16 cellular contexts compared by ENCODE assay signal in the genomic region with DNA sequence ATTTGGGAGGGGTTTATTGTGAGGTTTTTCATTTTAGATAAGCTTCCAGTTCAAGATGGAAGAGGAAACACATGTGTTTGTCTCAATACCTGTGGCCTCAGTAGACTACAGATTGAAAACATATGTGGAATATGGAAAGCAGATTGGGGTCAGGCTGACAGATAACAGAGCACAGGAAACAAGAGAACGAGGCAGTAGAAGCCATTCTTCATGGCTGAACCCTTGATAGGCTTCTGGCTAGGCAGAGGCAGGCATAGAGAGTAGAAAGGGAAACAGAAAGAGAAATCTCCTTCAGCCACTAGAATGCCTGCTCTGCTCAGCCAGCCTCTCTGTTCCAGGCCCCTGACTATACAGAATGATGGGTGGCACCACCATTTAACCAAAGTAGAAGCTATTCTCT.
A peak's percentile ranks its signal among the peaks of the same experiment; 100 is the strongest.
DNase-seq lines count a peak whose midpoint lies in the region; ATAC-seq and TF ChIP-seq lines count a peak whose summit lies in the region.
"Had no signal": no experiment of that assay in that cellular context is flagged by ENCODE, and none has a peak within 500 bp of the region (broad histone marks: within the 10 kb centered on the region; RNA-seq: fewer than 3 reads in every experiment).

No MANE protein-coding gene starts in this region.

- H3K27ac ChIP-seq in mammary epithelial cell (ENCODE audit: insufficient read depth, low read depth, low read length), result no peak overlapping the region
- H3K27ac ChIP-seq: 22Rv1, KMS-11, Peyer's patch, VCaP had no signal

- ATAC-seq in HG02571 (IDR thresholded peaks at IDR 0.05; ENCODE audit: unreplicated experiment) (peak; percentile 99), HG03280 (IDR thresholded peaks at IDR 0.05; ENCODE audit: unreplicated experiment) (peak; percentile 97)
- ATAC-seq in stimulated activated memory B cell treated with anti-CD40 and anti-IgM and Interleukin-4, amounts not matched to agents 10 μg/mL and 1 μg/mL and 100 μg/mL, for 72 hours, result no peak
- ATAC-seq: activated T-cell treated with anti-CD3 and anti-CD28 coated beads, Interleukin-2, amount 50 U/mL, for 72 hours; right cardiac atrium had no signal

- intact Hi-C loops in MCF 10A (cut with micrococcal nuclease) (no loop called here), mammary epithelial cell (cut with micrococcal nuclease) (no loop called here)

- no peak overlapping the region for H3K4me2 ChIP-seq in mammary epithelial cell (ENCODE audit: insufficient read depth, low read depth, low read length)
- H3K4me2 ChIP-seq: KMS-11 had no signal

- H3K9ac ChIP-seq in mammary epithelial cell (ENCODE audit: insufficient read depth, low read length), result no peak overlapping the region
- H3K9ac ChIP-seq: KMS-11 had no signal

- DNase-seq in MCF 10A (ENCODE audit: unreplicated experiment) (no peak), mammary epithelial cell (no peak), mesothelial cell of epicardium (ENCODE audit: low spot score in 2 of 2, unreplicated experiment in 2 of 2) (no peak), HCEC 1CT (no peak), kidney tubule cell (ENCODE audit: low spot score) (no peak)
- DNase-seq: activated T-cell treated with anti-CD3 and anti-CD28 coated beads, Interleukin-2, amount 50 U/mL, for 72 hours; DMS79 treated with DMSO at 0.1 percent for 48 hours; Peyer's patch had no signal

- dilution Hi-C loops in mammary epithelial cell (cut with HindIII; ENCODE audit: low sequenced_read_pairs), result loop anchor here (25.0 kb wide), 1 partner anchor 134 kb away; no protein-coding TSS in a partner anchor

- H3K27ac Mint-ChIP-seq in MCF 10A (ENCODE audit: low read depth, unreplicated experiment) (peak overlapping the region; percentile 33), mesothelial cell of epicardium (peak overlapping the region; percentile 55)
- no peak overlapping the region for H3K27ac Mint-ChIP-seq in stimulated activated memory B cell treated with anti-CD40 and anti-IgM and Interleukin-4, amounts not matched to agents 10 μg/mL and 1 μg/mL and 100 μg/mL, for 72 hours
- H3K27ac Mint-ChIP-seq: activated T-cell treated with anti-CD3 and anti-CD28 coated beads, Interleukin-2, amount 50 U/mL, for 72 hours; brain had no signal

- no peak overlapping the region for H2AFZ ChIP-seq in mammary epithelial cell (ENCODE audit: low read depth, low read length)

- no peaks in the 10 kb centered on the region for H3K79me2 ChIP-seq in mammary epithelial cell (ENCODE audit: insufficient read depth, low read length)

- H3K36me3 Mint-ChIP-seq in MCF 10A (ENCODE audit: insufficient read depth, unreplicated experiment) (no peaks in the 10 kb centered on the region), mesothelial cell of epicardium (peaks cover 5% of the 10 kb centered on the region)
- no peaks in the 10 kb centered on the region for H3K36me3 Mint-ChIP-seq in stimulated activated memory B cell treated with anti-CD40 and anti-IgM and Interleukin-4, amounts not matched to agents 10 μg/mL and 1 μg/mL and 100 μg/mL, for 72 hours
- H3K36me3 Mint-ChIP-seq: brain had no signal

- no peak for TF ChIP-seq CTCF in MCF 10A (IDR thresholded peaks at IDR 0.05; ENCODE audit: unreplicated experiment)
- TF ChIP-seq CTCF in mammary epithelial cell (conservative IDR thresholded peaks at IDR 0.05 in 1 of 2, IDR thresholded peaks at IDR 0.05 in 1 of 2; ENCODE audit: extremely low read depth in 1 of 2, insufficient read depth in 1 of 2, low read depth in 1 of 2, low read length in 2 of 2), result no peak
- no peak for TF ChIP-seq CTCF in mesothelial cell of epicardium (IDR thresholded peaks at IDR 0.05; ENCODE audit: unreplicated experiment)

- no peaks in the 10 kb centered on the region for H3K9me3 ChIP-seq in mammary epithelial cell (replicated peaks; ENCODE audit: insufficient read depth, low read length)
- H3K9me3 ChIP-seq: Peyer's patch had no signal

- BruUV-seq in MCF 10A (replicated peaks; lab: Mats Ljungman, UMichigan) (no TSS peak), mammary epithelial cell (replicated peaks; lab: Mats Ljungman, UMichigan) (no TSS peak)

- no peaks in the 10 kb centered on the region for H3K4me1 ChIP-seq in mammary epithelial cell (ENCODE audit: insufficient read depth, low read length)
- H3K4me1 ChIP-seq: Peyer's patch had no signal

- no peaks in the 10 kb centered on the region for H4K20me1 ChIP-seq in mammary epithelial cell (ENCODE audit: insufficient read depth, low read length)

- no peaks in the 10 kb centered on the region for H3K27me3 ChIP-seq in mammary epithelial cell (ENCODE audit: insufficient read depth, low read length)
- H3K27me3 ChIP-seq: Peyer's patch had no signal

- H3K27me3 Mint-ChIP-seq in MCF 10A (ENCODE audit: insufficient read depth, unreplicated experiment) (no peaks in the 10 kb centered on the region), mesothelial cell of epicardium (ENCODE audit: low read depth) (no peaks in the 10 kb centered on the region)
- no peaks in the 10 kb centered on the region for H3K27me3 Mint-ChIP-seq in stimulated activated memory B cell treated with anti-CD40 and anti-IgM and Interleukin-4, amounts not matched to agents 10 μg/mL and 1 μg/mL and 100 μg/mL, for 72 hours

- in situ Hi-C loops in mammary epithelial cell (cut with MboI; ENCODE audit: low sequenced_read_pairs in 2 of 2), result no loop called here

- CTCF ChIA-PET in MCF 10A (lab: Yijun Ruan, JAX), result interaction anchor here (0.5 kb wide), 1 partner anchor 110 kb away, joined by 3 read pairs; no protein-coding TSS in a partner anchor
- CTCF ChIA-PET in mammary epithelial cell (lab: Charles Lee; ENCODE audit: low non-redundant PET), result no interaction called here

- H3K9me3 Mint-ChIP-seq in MCF 10A (ENCODE audit: unreplicated experiment), result peaks cover 5% of the 10 kb centered on the region
- H3K9me3 Mint-ChIP-seq in mesothelial cell of epicardium, result peaks cover 24% of the 10 kb centered on the region
- peaks cover 14% of the 10 kb centered on the region for H3K9me3 Mint-ChIP-seq in stimulated activated memory B cell treated with anti-CD40 and anti-IgM and Interleukin-4, amounts not matched to agents 10 μg/mL and 1 μg/mL and 100 μg/mL, for 72 hours

- H3K4me1 Mint-ChIP-seq in MCF 10A (ENCODE audit: insufficient read depth, unreplicated experiment), result no peaks in the 10 kb centered on the region
- H3K4me1 Mint-ChIP-seq in mesothelial cell of epicardium, result peaks cover 15% of the 10 kb centered on the region
- H3K4me1 Mint-ChIP-seq in stimulated activated memory B cell treated with anti-CD40 and anti-IgM and Interleukin-4, amounts not matched to agents 10 μg/mL and 1 μg/mL and 100 μg/mL, for 72 hours, result no peaks in the 10 kb centered on the region

- H3K4me3 Mint-ChIP-seq in MCF 10A (ENCODE audit: unreplicated experiment), result no peak overlapping the region
- H3K4me3 Mint-ChIP-seq in mesothelial cell of epicardium, result no peak overlapping the region
- no peak overlapping the region for H3K4me3 Mint-ChIP-seq in stimulated activated memory B cell treated with anti-CD40 and anti-IgM and Interleukin-4, amounts not matched to agents 10 μg/mL and 1 μg/mL and 100 μg/mL, for 72 hours
- H3K4me3 Mint-ChIP-seq: activated T-cell treated with anti-CD3 and anti-CD28 coated beads, Interleukin-2, amount 50 U/mL, for 72 hours; brain had no signal

- POLR2A ChIA-PET in MCF 10A (lab: Yijun Ruan, JAX), result interaction anchor here (0.6 kb wide), 1 partner anchor 21 kb away, joined by 3 read pairs; no protein-coding TSS in a partner anchor

- H3K4me3 ChIP-seq in mammary epithelial cell (replicated peaks in 1 of 3; ENCODE audit: insufficient read depth in 1 of 3, low read depth in 2 of 3, low read length in 3 of 3), result no peak overlapping the region
- H3K4me3 ChIP-seq: Peyer's patch had no signal

- no peaks in the 10 kb centered on the region for H3K36me3 ChIP-seq in mammary epithelial cell (ENCODE audit: insufficient read depth, low read length)
- H3K36me3 ChIP-seq: Peyer's patch had no signal

- 67% methylated on average over 1 of the region's 1 CpG for WGBS in mammary epithelial cell (ENCODE audit: low coverage, missing lambda C conversion rate)
